Comparison of ENCODE assay signal across 11 cellular contexts in the genomic region with DNA sequence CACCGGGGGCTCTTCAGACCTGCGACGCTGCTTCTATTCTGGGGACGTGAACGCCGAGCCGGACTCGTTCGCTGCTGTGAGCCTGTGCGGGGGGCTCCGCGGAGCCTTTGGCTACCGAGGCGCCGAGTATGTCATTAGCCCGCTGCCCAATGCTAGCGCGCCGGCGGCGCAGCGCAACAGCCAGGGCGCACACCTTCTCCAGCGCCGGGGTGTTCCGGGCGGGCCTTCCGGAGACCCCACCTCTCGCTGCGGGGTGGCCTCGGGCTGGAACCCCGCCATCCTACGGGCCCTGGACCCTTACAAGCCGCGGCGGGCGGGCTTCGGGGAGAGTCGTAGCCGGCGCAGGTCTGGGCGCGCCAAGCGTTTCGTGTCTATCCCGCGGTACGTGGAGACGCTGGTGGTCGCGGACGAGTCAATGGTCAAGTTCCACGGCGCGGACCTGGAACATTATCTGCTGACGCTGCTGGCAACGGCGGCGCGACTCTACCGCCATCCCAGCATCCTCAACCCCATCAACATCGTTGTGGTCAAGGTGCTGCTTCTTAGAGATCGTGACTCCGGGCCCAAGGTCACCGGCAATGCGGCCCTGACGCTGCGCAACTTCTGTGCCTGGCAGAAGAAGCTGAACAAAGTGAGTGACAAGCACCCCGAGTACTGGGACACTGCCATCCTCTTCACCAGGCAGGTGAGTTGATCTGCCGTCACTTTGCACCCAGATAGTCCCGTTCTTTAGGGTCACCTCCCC. TPM values are rescaled to one million over a fixed set of nuclear protein-coding genes. Genes with fewer than 3 reads are reported as not detected.
DNase-seq lines count a peak whose midpoint lies in the region; ATAC-seq, FAIRE-seq and TF ChIP-seq lines count a peak whose summit lies in the region.
"Had no signal": no experiment of that assay in that cellular context is flagged by ENCODE, and none has a peak within 500 bp of the region (broad histone marks: within the 10 kb centered on the region; RNA-seq: fewer than 3 reads in every experiment).

No MANE protein-coding gene starts in this region.

- 0 to 1% (median 1%) methylated on average over 57 to 71 of the region's 71 CpGs for WGBS in ovary, 3 donors

- peak overlapping the region; percentile 65 for H3K4me3 ChIP-seq in BLaER1
- peak overlapping the region; percentile 27 to 58 (median 46) for H3K4me3 ChIP-seq in Peyer's patch
- peak overlapping the region; percentile 93 for H3K4me3 ChIP-seq in fibroblast of the aortic adventitia (ENCODE audit: low read depth, low read length)
- peak overlapping the region; percentile 52 for H3K4me3 ChIP-seq in ovary

- H3K36me3 ChIP-seq in BLaER1 (no peaks in the 10 kb centered on the region), Peyer's patch (no peaks in the 10 kb centered on the region), ovary (no peaks in the 10 kb centered on the region)

- H3K9me3 ChIP-seq in BLaER1, result no peaks in the 10 kb centered on the region
- peaks cover 0 to 5% (median 0%) of the 10 kb centered on the region in 4 donors for H3K9me3 ChIP-seq in Peyer's patch
- no peaks in the 10 kb centered on the region for H3K9me3 ChIP-seq in ovary

- no peak for TF ChIP-seq EP300 in ovary (IDR thresholded peaks at IDR 0.05)

- no peak for TF ChIP-seq CTCF in Peyer's patch (IDR thresholded peaks at IDR 0.05)
- no peak for TF ChIP-seq CTCF in fibroblast of the aortic adventitia (IDR thresholded peaks at IDR 0.05; ENCODE audit: insufficient read depth, low read length)
- TF ChIP-seq CTCF in ovary (IDR thresholded peaks at IDR 0.05), result no peak
- no peak for TF ChIP-seq CTCF in D721Med (IDR thresholded peaks at IDR 0.05; ENCODE audit: insufficient read depth, missing control alignments)

- H3K4me2 ChIP-seq in BLaER1, result peak overlapping the region; percentile 91

- no peak overlapping the region for H3K9ac ChIP-seq in BLaER1

- H3K4me1 ChIP-seq in BLaER1 (peaks cover 14% of the 10 kb centered on the region), Peyer's patch (peaks cover 0 to 30% (median 3%) of the 10 kb centered on the region in 4 donors), ovary (ENCODE audit: insufficient read depth) (peaks cover 6% of the 10 kb centered on the region)

- ATAC-seq in GM19035 (IDR thresholded peaks at IDR 0.05; ENCODE audit: unreplicated experiment) (no peak), GM21515 (IDR thresholded peaks at IDR 0.05; ENCODE audit: unreplicated experiment) (no peak)

- H3K27ac ChIP-seq in BLaER1, result no peak overlapping the region
- H3K27ac ChIP-seq in Peyer's patch, result peak overlapping the region; percentile 7 to 66 (median 56)
- no peak overlapping the region for H3K27ac ChIP-seq in ovary

- intact Hi-C loops in ovary (cut with DNase I), result no loop called here

- H4K20me1 ChIP-seq in BLaER1, result no peaks in the 10 kb centered on the region

- no peak for DNase-seq in Peyer's patch
- DNase-seq in fibroblast of the aortic adventitia (ENCODE audit: low read depth), result peak; percentile 23
- DNase-seq in ovary, result peak in 1 of 5 donors; percentile 50
- no peak for DNase-seq in D721Med (ENCODE audit: insufficient read length, low spot score)
- DNase-seq in NCI-H1436 treated with DMSO at 0.1 percent for 48 hours (lab: John Stamatoyannopoulos, UW), result no peak
- DNase-seq: activated naive CD4-positive, alpha-beta T cell; stimulated activated CD4-positive, alpha-beta T cell treated with anti-CD3 and anti-CD28 coated beads, Interleukin-2, amount 100 ng/mL, for 48 hours had no signal

- no peak for FAIRE-seq in D721Med (lab: Jason Lieb, UNC)

- H3K27me3 ChIP-seq in BLaER1, result peaks cover 12% of the 10 kb centered on the region; the same call in 1 of the 2 replicates
- no peaks in the 10 kb centered on the region for H3K27me3 ChIP-seq in Peyer's patch
- H3K27me3 ChIP-seq in ovary, result no peaks in the 10 kb centered on the region

- no peak for TF ChIP-seq POLR2A in Peyer's patch (IDR thresholded peaks at IDR 0.05)
- TF ChIP-seq POLR2A in ovary (IDR thresholded peaks at IDR 0.05), result no peak

RNA-seq across cellular contexts. Expression of gene ADAMTS15, which starts 1.0 kb away (rescaled TPM):
- total RNA-seq in Peyer's patch (1 to 10 TPM in 3 of 4 donors, under 1 TPM in 1; 0.53 to 5.8 (median 2.6) TPM), fibroblast of the aortic adventitia (ENCODE audit: low replicate concordance) (8.6 and 30.8 TPM in 2 replicates), ovary (1 to 10 TPM in 6 of 7 donors, under 1 TPM in 1; 0.95 to 7.2 (median 3.4) TPM)
- polyA plus RNA-seq in ovary, result 1 to 10 TPM; 1.2 to 2.7 TPM

RNA-seq across cellular contexts. Expression of gene ADAMTS8, which starts 21.0 kb away (rescaled TPM):
- 1 to 10 TPM in 1 of 4 donors, under 1 TPM in 1, not detected in 2; 0.85 to 1.7 TPM for total RNA-seq in Peyer's patch
- 2.6 TPM in 1 of 2 replicates, not detected in the other for total RNA-seq in fibroblast of the aortic adventitia (ENCODE audit: low replicate concordance)
- total RNA-seq in ovary, result 1 to 10 TPM in 4 of 7 donors, under 1 TPM in 3; 0.24 to 2.1 (median 1.1) TPM
- 1 to 10 TPM in 1 of 2 donors, under 1 TPM in 1; 0.51 to 1.8 TPM for polyA plus RNA-seq in ovary
- total RNA-seq: M059J had no signal

Comparison
In these comparisons a context has a peak if more than half of its experiments do, and no peak if none do; other contexts are left out.
1. H3K27ac ChIP-seq: peak in Peyer's patch (4 of 4); none in BLaER1 (single experiment) and ovary (0 of 2).
2. Peak in every context shown above with its lines, with median percentiles within 50 percentile points of each other: H3K4me3 ChIP-seq.